In the genomic region with DNA sequence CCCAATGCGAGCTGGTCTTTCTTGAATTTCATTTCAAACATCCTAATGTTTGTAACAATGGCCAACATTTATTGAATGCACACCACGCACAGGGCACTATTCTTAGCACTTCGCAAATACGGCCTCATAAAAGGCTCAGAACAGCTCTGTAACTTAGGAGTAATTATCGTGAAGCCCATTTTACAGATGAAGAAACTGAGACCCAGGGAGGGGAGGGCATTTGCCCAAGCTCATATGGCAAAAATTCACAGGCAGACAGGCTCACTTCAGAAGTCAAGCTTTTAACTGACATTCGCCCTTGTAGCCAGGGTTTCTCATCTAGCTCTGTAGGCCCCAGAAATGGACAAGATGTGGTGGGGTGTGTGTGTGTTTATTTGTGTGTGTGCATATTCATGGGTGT, we compare ENCODE assay signal across 1 cellular context.
TF ChIP-seq lines count a peak whose summit lies in the region.

No MANE protein-coding gene starts in this region.

TF ChIP-seq in GM23338, 12 proteins besides CTCF, POLR2A, EP300 and RAD21:
- TF ChIP-seq EZH2phosphoT487 (IDR thresholded peaks at IDR 0.05; ENCODE audit: unreplicated experiment) (no peak), ZNF114 (CRISPR knock-in tag; IDR thresholded peaks at IDR 0.05) (no peak), POLR2AphosphoS5 (IDR thresholded peaks at IDR 0.05; ENCODE audit: low read depth) (no peak), EZH2 (IDR thresholded peaks at IDR 0.05; ENCODE audit: low read depth, unreplicated experiment) (no peak), JUNB (IDR thresholded peaks at IDR 0.05; ENCODE audit: unreplicated experiment) (no peak), ZNF331 (CRISPR knock-in tag; IDR thresholded peaks at IDR 0.05; ENCODE audit: low read depth) (no peak), NANOG (IDR thresholded peaks at IDR 0.05; ENCODE audit: borderline replicate concordance) (no peak), ETS1 (IDR thresholded peaks at IDR 0.05) (no peak), ZNF462 (CRISPR knock-in tag; IDR thresholded peaks at IDR 0.05) (no peak), CREB1 (CRISPR knock-in tag; IDR thresholded peaks at IDR 0.05; ENCODE audit: low read depth) (no peak), STAT1 (IDR thresholded peaks at IDR 0.05; ENCODE audit: unreplicated experiment) (no peak)
- TF ChIP-seq, protein P1, sequence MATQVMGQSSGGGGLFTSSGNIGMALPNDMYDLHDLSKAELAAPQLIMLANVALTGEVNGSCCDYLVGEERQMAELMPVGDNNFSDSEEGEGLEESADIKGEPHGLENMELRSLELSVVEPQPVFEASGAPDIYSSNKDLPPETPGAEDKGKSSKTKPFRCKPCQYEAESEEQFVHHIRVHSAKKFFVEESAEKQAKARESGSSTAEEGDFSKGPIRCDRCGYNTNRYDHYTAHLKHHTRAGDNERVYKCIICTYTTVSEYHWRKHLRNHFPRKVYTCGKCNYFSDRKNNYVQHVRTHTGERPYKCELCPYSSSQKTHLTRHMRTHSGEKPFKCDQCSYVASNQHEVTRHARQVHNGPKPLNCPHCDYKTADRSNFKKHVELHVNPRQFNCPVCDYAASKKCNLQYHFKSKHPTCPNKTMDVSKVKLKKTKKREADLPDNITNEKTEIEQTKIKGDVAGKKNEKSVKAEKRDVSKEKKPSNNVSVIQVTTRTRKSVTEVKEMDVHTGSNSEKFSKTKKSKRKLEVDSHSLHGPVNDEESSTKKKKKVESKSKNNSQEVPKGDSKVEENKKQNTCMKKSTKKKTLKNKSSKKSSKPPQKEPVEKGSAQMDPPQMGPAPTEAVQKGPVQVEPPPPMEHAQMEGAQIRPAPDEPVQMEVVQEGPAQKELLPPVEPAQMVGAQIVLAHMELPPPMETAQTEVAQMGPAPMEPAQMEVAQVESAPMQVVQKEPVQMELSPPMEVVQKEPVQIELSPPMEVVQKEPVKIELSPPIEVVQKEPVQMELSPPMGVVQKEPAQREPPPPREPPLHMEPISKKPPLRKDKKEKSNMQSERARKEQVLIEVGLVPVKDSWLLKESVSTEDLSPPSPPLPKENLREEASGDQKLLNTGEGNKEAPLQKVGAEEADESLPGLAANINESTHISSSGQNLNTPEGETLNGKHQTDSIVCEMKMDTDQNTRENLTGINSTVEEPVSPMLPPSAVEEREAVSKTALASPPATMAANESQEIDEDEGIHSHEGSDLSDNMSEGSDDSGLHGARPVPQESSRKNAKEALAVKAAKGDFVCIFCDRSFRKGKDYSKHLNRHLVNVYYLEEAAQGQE (IDR thresholded peaks at IDR 0.05; ENCODE audit: unreplicated experiment): no peak
